9 cellular contexts compared by ENCODE assay signal in the genomic region with DNA sequence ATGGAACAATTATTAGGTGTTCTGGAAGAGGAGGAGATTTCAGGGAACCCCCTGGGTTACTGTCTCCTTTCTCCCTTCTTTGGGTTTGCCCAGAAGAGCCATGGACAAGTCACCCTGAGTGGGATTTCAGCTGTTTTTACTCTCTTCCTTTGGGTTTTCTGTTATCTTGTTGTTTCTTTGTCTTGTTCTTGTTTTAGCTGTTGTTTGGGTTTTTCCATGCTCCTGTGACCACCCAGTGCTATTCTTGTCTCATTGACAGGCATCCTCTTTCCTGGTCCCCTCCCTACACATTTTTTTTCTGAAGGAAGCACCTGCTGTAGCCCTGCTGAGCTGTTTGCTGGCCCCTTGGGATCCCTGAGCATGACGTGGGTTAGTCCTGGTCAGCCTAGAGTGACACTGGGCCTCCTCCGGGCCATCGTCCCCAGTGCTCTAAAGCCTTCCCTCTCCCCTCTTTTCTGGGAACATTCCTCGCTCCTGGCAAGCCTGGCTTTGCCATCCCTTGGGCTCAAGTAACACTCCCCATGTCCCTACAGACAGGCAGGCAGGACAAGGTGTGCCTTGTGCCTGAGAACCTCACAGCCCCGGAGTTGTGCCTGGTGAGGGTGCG. TPM values are rescaled to one million over a fixed set of nuclear protein-coding genes. Genes with fewer than 3 reads are reported as not detected.
DNase-seq lines count a peak whose midpoint lies in the region; ATAC-seq and TF ChIP-seq lines count a peak whose summit lies in the region.
"Had no signal": no experiment of that assay in that cellular context is flagged by ENCODE, and none has a peak within 500 bp of the region (broad histone marks: within the 10 kb centered on the region; RNA-seq: fewer than 3 reads in every experiment).

No MANE protein-coding gene starts in this region.

- intact Hi-C loops in mucosa of descending colon (cut with DNase I, micrococcal nuclease) = no loop called here

- no peaks in the 10 kb centered on the region for H3K36me3 ChIP-seq in mucosa of descending colon (ENCODE audit: low read depth)

- peaks cover 2% of the 10 kb centered on the region for H3K4me1 ChIP-seq in mucosa of descending colon (ENCODE audit: low read depth)

- TF ChIP-seq CTCF in mucosa of descending colon (IDR thresholded peaks at IDR 0.05) = no peak

- no peaks in the 10 kb centered on the region for H3K9me3 ChIP-seq in mucosa of descending colon

- ATAC-seq in GM18873 (IDR thresholded peaks at IDR 0.05; ENCODE audit: low FRiP score, unreplicated experiment) (peak; percentile 52), HG02588 (IDR thresholded peaks at IDR 0.05; ENCODE audit: unreplicated experiment) (peak; percentile 52), mucosa of descending colon (peak; percentile 18), esophagus mucosa (no peak)

- DNase-seq in NCI-H146 (lab: John Stamatoyannopoulos, UW) (peak; percentile 75), mucosa of descending colon (no peak), substantia nigra (lab: John Stamatoyannopoulos, UW) (no peak), HuH-7 (ENCODE audit: low spot score) (no peak)
- no peak for DNase-seq in stimulated activated CD4-positive, alpha-beta T cell treated with anti-CD3 and anti-CD28 coated beads, Interleukin-4, amount 100 ng/mL, for 24 hours
- DNase-seq: activated naive CD4-positive, alpha-beta T cell treated with anti-CD3 and anti-CD28 coated beads, Interleukin-2, amount 10 ng/mL, durations not matched to agents 7 days and 5 days had no signal

- no peak overlapping the region for H3K4me3 ChIP-seq in mucosa of descending colon

- no peak overlapping the region for H3K27ac ChIP-seq in substantia nigra (ENCODE audit: low read depth, low read length, poor library complexity, severe bottlenecking)

RNA-seq across cellular contexts. Expression of a gene that starts 3.5 kb away (rescaled TPM):
- total RNA-seq in mucosa of descending colon (not detected), esophagus mucosa (0.04 TPM)
